ENCODE assay signal across 8 cellular contexts in genomic region chr1:8816831-8817412, GRCh38. TPM values are rescaled to one million over a fixed set of nuclear protein-coding genes. Genes with fewer than 3 reads are reported as not detected.
DNase-seq lines count a peak whose midpoint lies in the region; ATAC-seq and TF ChIP-seq lines count a peak whose summit lies in the region.

No MANE protein-coding gene starts in this region.

- peak overlapping the region; percentile 91 to 94 for H3K4me3 Mint-ChIP-seq in effector memory CD8-positive, alpha-beta T cell

- H3K27me3 Mint-ChIP-seq in effector memory CD8-positive, alpha-beta T cell = peaks cover 3 to 9% of the 10 kb centered on the region in 2 donors

- no peak for TF ChIP-seq CTCF in suprapubic skin (IDR thresholded peaks at IDR 0.05)

- TF ChIP-seq EP300 in suprapubic skin (IDR thresholded peaks at IDR 0.05) = no peak

- under 1% methylated on average over 34 of the region's 41 CpGs for WGBS in suprapubic skin

- H3K36me3 ChIP-seq in suprapubic skin = no peaks in the 10 kb centered on the region

- H3K27me3 ChIP-seq in suprapubic skin = no peaks in the 10 kb centered on the region

- no peaks in the 10 kb centered on the region for H3K9me3 ChIP-seq in suprapubic skin

- H3K36me3 Mint-ChIP-seq in effector memory CD8-positive, alpha-beta T cell (ENCODE audit: insufficient read depth) = peaks cover 21% of the 10 kb centered on the region

- H3K4me3 ChIP-seq in suprapubic skin = peak overlapping the region; percentile 80

- no peak for TF ChIP-seq POLR2A in suprapubic skin (IDR thresholded peaks at IDR 0.05)

- peak; percentile 26 for DNase-seq in NCI-H146 (lab: John Stamatoyannopoulos, UW)
- DNase-seq in NCI-H146 treated with DMSO at 0.1 percent for 48 hours (lab: John Stamatoyannopoulos, UW; ENCODE audit: unreplicated experiment) = no peak
- peak; percentile 2 to 14 for DNase-seq in activated CD4-positive, alpha-beta T cell treated with anti-CD3 and anti-CD28 coated beads, Interleukin-2, amount 50 U/mL, for 4 hours
- DNase-seq in effector memory CD8-positive, alpha-beta T cell = peak; percentile 9 to 29 (median 12)
- DNase-seq in midbrain (lab: John Stamatoyannopoulos, UW) = peak; percentile 61
- peak in 1 of 2 donors; percentile 72 for DNase-seq in suprapubic skin (ENCODE audit: low spot score in 2 of 2)
- DNase-seq in NCI-H128 (lab: John Stamatoyannopoulos, UW; ENCODE audit: unreplicated experiment) = no peak

- peak overlapping the region; percentile 97 to 98 for H3K27ac Mint-ChIP-seq in effector memory CD8-positive, alpha-beta T cell

- peak overlapping the region; percentile 99 for H3K27ac ChIP-seq in suprapubic skin

- H3K9me3 Mint-ChIP-seq in effector memory CD8-positive, alpha-beta T cell = no peaks in the 10 kb centered on the region

- peaks cover 45% of the 10 kb centered on the region for H3K4me1 ChIP-seq in suprapubic skin

- ATAC-seq in HG03354 (IDR thresholded peaks at IDR 0.05; ENCODE audit: poor library complexity, severe bottlenecking, unreplicated experiment) = peak; percentile 25
- peak; percentile 17 for ATAC-seq in effector memory CD8-positive, alpha-beta T cell (replicated peaks)

- H3K4me1 Mint-ChIP-seq in effector memory CD8-positive, alpha-beta T cell (ENCODE audit: low read depth in 2 of 2) = peaks cover 22 to 46% of the 10 kb centered on the region in 2 donors

RNA-seq across cellular contexts. Expression of gene RERE, which starts 0.5 kb away (rescaled TPM):
- total RNA-seq in suprapubic skin = 100 to 1,000 TPM in 2 of 4 donors, 10 to 100 TPM in 2; 43.4 to 113 (median 83.3) TPM

Comparison
In these comparisons a context has a peak if more than half of its experiments do, and no peak if none do; other contexts are left out.
1. DNase-seq: peak in NCI-H146 (single experiment), activated CD4-positive, alpha-beta T cell treated with anti-CD3 and anti-CD28 coated beads, Interleukin-2, amount 50 U/mL, for 4 hours (2 of 2), effector memory CD8-positive, alpha-beta T cell (3 of 3) and midbrain (single experiment); none in NCI-H146 treated with DMSO at 0.1 percent for 48 hours (single experiment) and NCI-H128 (single experiment).